21 cellular contexts compared by ENCODE assay signal in the genomic region with DNA sequence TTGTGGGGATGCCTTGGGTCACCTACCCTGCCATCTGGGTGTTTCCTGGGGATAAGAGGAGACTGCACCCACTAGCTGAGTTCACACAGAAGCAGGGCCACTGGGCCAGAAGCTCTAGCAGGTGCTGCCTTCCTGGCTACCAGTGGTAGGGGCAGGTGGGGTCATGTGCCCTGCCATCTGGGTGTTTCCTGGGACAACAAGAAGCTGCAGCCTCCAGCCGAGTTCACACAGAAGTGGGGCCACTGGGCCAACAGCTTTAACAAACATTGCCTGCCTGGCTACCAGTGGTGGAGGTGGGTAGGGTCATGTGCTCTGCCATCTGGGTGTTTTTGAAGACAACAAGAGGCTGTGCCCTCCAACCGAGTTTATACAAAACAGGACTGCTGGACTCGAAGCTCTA.
DNase-seq lines count a peak whose midpoint lies in the region; FAIRE-seq and TF ChIP-seq lines count a peak whose summit lies in the region.
"Had no signal": no experiment of that assay in that cellular context is flagged by ENCODE, and none has a peak within 500 bp of the region (broad histone marks: within the 10 kb centered on the region; RNA-seq: fewer than 3 reads in every experiment).

No MANE protein-coding gene starts in this region.

- intact Hi-C loops in kidney (cut with DNase I), result no loop called here
- intact Hi-C loops in esophagus squamous epithelium (cut with DNase I), result no loop called here
- intact Hi-C loops in uterus (cut with DNase I; ENCODE audit: low total_unique reads), result no loop called here

- TF ChIP-seq CTCF in kidney (IDR thresholded peaks at IDR 0.05; ENCODE audit: borderline replicate concordance, extremely low read depth, insufficient read depth) (no peak), esophagus squamous epithelium (IDR thresholded peaks at IDR 0.05) (no peak), uterus (IDR thresholded peaks at IDR 0.05) (no peak)

- H3K4me3 Mint-ChIP-seq in activated CD4-positive, alpha-beta memory T cell treated with anti-CD3 and anti-CD28 coated beads, Interleukin-2, amount 10 ng/mL, durations not matched to agents 7 days and 5 days, result no peak overlapping the region
- H3K4me3 Mint-ChIP-seq: CD8-positive, alpha-beta T cell had no signal

- DNase-seq in NCI-H2171 treated with DMSO at 0.1 percent for 48 hours (lab: John Stamatoyannopoulos, UW), result peak; percentile 36
- no peak for DNase-seq in NCI-H2171 (lab: John Stamatoyannopoulos, UW)
- peak; percentile 65 for DNase-seq in NCI-H146 (lab: John Stamatoyannopoulos, UW)
- DNase-seq in NCI-H69 (lab: John Stamatoyannopoulos, UW), result peak; percentile 98
- DNase-seq in kidney, result peak; percentile 50
- DNase-seq in esophagus squamous epithelium (lab: John Stamatoyannopoulos, UW), result no peak
- DNase-seq in uterus, result no peak
- DNase-seq in activated CD4-positive, alpha-beta memory T cell treated with anti-CD3 and anti-CD28 coated beads, Interleukin-2, amount 10 ng/mL, durations not matched to agents 7 days and 5 days, result no peak
- DNase-seq: C1 segment of cervical spinal cord; Caco-2; CD4-positive, CD25-positive, alpha-beta regulatory T cell; CD8-positive, alpha-beta T cell; DND-41; GM23248; H7; HCEC 1CT had no signal

- H3K27me3 ChIP-seq in esophagus squamous epithelium (no peaks in the 10 kb centered on the region), uterus (no peaks in the 10 kb centered on the region)

- no peaks in the 10 kb centered on the region for H3K36me3 ChIP-seq in kidney (ENCODE audit: control insufficient read depth in 1 of 2, insufficient read depth in 2 of 2, low read length in 2 of 2)
- H3K36me3 ChIP-seq in esophagus squamous epithelium, result no peaks in the 10 kb centered on the region
- H3K36me3 ChIP-seq in uterus, result no peaks in the 10 kb centered on the region

- H3K9me3 ChIP-seq in kidney (ENCODE audit: control insufficient read depth in 1 of 2, low read length in 2 of 2) (no peaks in the 10 kb centered on the region), esophagus squamous epithelium (no peaks in the 10 kb centered on the region), uterus (no peaks in the 10 kb centered on the region)
- H3K9me3 ChIP-seq: Caco-2 had no signal

- TF ChIP-seq POLR2A in esophagus squamous epithelium (IDR thresholded peaks at IDR 0.05) (no peak), uterus (IDR thresholded peaks at IDR 0.05) (no peak)

- H3K4me3 ChIP-seq in kidney (ENCODE audit: low read length in 2 of 2) (no peak overlapping the region), esophagus squamous epithelium (no peak overlapping the region), uterus (no peak overlapping the region)
- H3K4me3 ChIP-seq: GM23248 had no signal

- no peaks in the 10 kb centered on the region for H3K36me3 Mint-ChIP-seq in activated CD4-positive, alpha-beta memory T cell treated with anti-CD3 and anti-CD28 coated beads, Interleukin-2, amount 10 ng/mL, durations not matched to agents 7 days and 5 days (ENCODE audit: low read depth)
- H3K36me3 Mint-ChIP-seq: CD4-positive, CD25-positive, alpha-beta regulatory T cell; CD8-positive, alpha-beta T cell had no signal

- POLR2A ChIA-PET in activated CD4-positive, alpha-beta memory T cell treated with anti-CD3 and anti-CD28 coated beads, Interleukin-2, amount 10 ng/mL, durations not matched to agents 7 days and 5 days (lab: Charles Lee), result no interaction called here

- H3K9me3 Mint-ChIP-seq in activated CD4-positive, alpha-beta memory T cell treated with anti-CD3 and anti-CD28 coated beads, Interleukin-2, amount 10 ng/mL, durations not matched to agents 7 days and 5 days, result peaks cover 5% of the 10 kb centered on the region

- no peaks in the 10 kb centered on the region for H3K4me1 Mint-ChIP-seq in activated CD4-positive, alpha-beta memory T cell treated with anti-CD3 and anti-CD28 coated beads, Interleukin-2, amount 10 ng/mL, durations not matched to agents 7 days and 5 days
- H3K4me1 Mint-ChIP-seq: CD4-positive, CD25-positive, alpha-beta regulatory T cell had no signal

- no peak for FAIRE-seq in kidney (lab: Jason Lieb, UNC)
- FAIRE-seq: D721Med, G401.6, GM12892, GM19239, H1 had no signal

- H3K4me1 ChIP-seq in kidney (ENCODE audit: control insufficient read depth in 1 of 2, insufficient read depth in 1 of 2, low read depth in 1 of 2, low read length in 2 of 2), result peaks cover 0 to 3% of the 10 kb centered on the region in 2 donors
- H3K4me1 ChIP-seq in esophagus squamous epithelium, result no peaks in the 10 kb centered on the region
- H3K4me1 ChIP-seq in uterus, result no peaks in the 10 kb centered on the region
- H3K4me1 ChIP-seq: Caco-2 had no signal

- no peaks in the 10 kb centered on the region for H3K27me3 Mint-ChIP-seq in activated CD4-positive, alpha-beta memory T cell treated with anti-CD3 and anti-CD28 coated beads, Interleukin-2, amount 10 ng/mL, durations not matched to agents 7 days and 5 days
- H3K27me3 Mint-ChIP-seq: CD4-positive, CD25-positive, alpha-beta regulatory T cell had no signal

- no peak overlapping the region for H3K27ac Mint-ChIP-seq in activated CD4-positive, alpha-beta memory T cell treated with anti-CD3 and anti-CD28 coated beads, Interleukin-2, amount 10 ng/mL, durations not matched to agents 7 days and 5 days
- H3K27ac Mint-ChIP-seq: CD4-positive, CD25-positive, alpha-beta regulatory T cell; CD8-positive, alpha-beta T cell had no signal

- 73% methylated on average over 3 of the region's 3 CpGs; no CpG with 5 or more reads in 1 of the 2 donors for WGBS in esophagus squamous epithelium, 2 donors

- H3K27ac ChIP-seq in kidney (ENCODE audit: low read depth in 2 of 2, low read length in 2 of 2) (no peak overlapping the region), esophagus squamous epithelium (no peak overlapping the region), uterus (no peak overlapping the region)
- H3K27ac ChIP-seq: GM23248 had no signal

- no peak overlapping the region for H3K9ac ChIP-seq in kidney (ENCODE audit: low read length in 2 of 2)
- H3K9ac ChIP-seq: GM23248 had no signal

- CTCF ChIA-PET in activated CD4-positive, alpha-beta memory T cell treated with anti-CD3 and anti-CD28 coated beads, Interleukin-2, amount 10 ng/mL, durations not matched to agents 7 days and 5 days (lab: Charles Lee), result no interaction called here

Comparison
In these comparisons a context has a peak if more than half of its experiments do, and no peak if none do; other contexts are left out.
1. DNase-seq: peak in NCI-H2171 treated with DMSO at 0.1 percent for 48 hours (single experiment), NCI-H146 (single experiment), NCI-H69 (single experiment) and kidney (single experiment); none in NCI-H2171 (single experiment), esophagus squamous epithelium (single experiment), uterus (0 of 2) and activated CD4-positive, alpha-beta memory T cell treated with anti-CD3 and anti-CD28 coated beads, Interleukin-2, amount 10 ng/mL, durations not matched to agents 7 days and 5 days (single experiment).